8 cellular contexts compared by ENCODE assay signal in the genomic region with DNA sequence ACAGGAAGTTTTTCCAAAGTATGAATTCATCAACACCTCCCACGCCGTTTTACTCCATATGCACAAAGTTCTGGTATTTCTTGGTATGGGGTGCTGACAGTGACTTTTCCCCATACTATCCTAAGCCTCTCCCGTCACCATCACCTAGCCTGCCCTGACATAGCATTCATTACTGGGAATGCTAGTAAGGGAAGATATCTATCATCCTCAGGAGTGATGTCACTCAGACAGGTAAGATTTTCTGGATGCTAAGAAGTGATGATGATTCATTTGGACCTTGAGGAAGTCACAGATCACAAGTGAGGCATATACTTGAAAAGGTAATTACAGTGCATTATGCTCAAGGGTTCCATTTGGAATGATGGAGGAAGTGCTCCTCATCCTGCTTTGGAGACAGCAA.
"Had no signal": no experiment of that assay in that cellular context is flagged by ENCODE, and none has a peak within 500 bp of the region (broad histone marks: within the 10 kb centered on the region; RNA-seq: fewer than 3 reads in every experiment).

No MANE protein-coding gene starts in this region.

- H3K36me3 ChIP-seq: HAP-1 had no signal

- DNase-seq: GM23248, GOT3, H7, HFFc6, IMR-90 had no signal

- H3K9ac ChIP-seq: GM23248 had no signal

- H2AFZ ChIP-seq: GM23248 had no signal

- H3K27ac ChIP-seq: GM23248, HL-60 had no signal

- H3K4me1 ChIP-seq: HAP-1 had no signal

- ATAC-seq: HCT116 had no signal

- H3K9me3 ChIP-seq: HAP-1 had no signal

- H3K4me3 ChIP-seq: GM23248, HAP-1 had no signal
